ENCODE assay signal across 1 cellular context in genomic region chr16:71288890-71289731, GRCh38.
TF ChIP-seq lines count a peak whose summit lies in the region.

Gene CMTR2, minus strand, starts transcription at chr16:71289402. Its CDS starts 3,482 bp downstream, at chr16:71285920.

TF ChIP-seq in A549, 52 proteins besides CTCF, POLR2A, EP300 and RAD21 (continued from another document):
- TF ChIP-seq FOSL2 (IDR thresholded peaks at IDR 0.05) (no peak), FOSL2 (CRISPR knock-in tag; IDR thresholded peaks at IDR 0.05) (no peak), POLR2AphosphoS2 (conservative IDR thresholded peaks at IDR 0.05; ENCODE audit: low read length) (no peak), MAX (IDR thresholded peaks at IDR 0.05) (peak; percentile 98), CBX2 (IDR thresholded peaks at IDR 0.05; ENCODE audit: borderline replicate concordance, low read depth) (no peak), KDM1A (IDR thresholded peaks at IDR 0.05; ENCODE audit: low read depth) (no peak), KDM5A (IDR thresholded peaks at IDR 0.05) (no peak)
